In genomic region chrX:137040113-137040794, GRCh38 we compare ENCODE assay signal across 30 cellular contexts. TPM values are rescaled to one million over a fixed set of nuclear protein-coding genes. Genes with fewer than 3 reads are reported as not detected.
"Had no signal": no experiment of that assay in that cellular context is flagged by ENCODE, and none has a peak within 500 bp of the region (broad histone marks: within the 10 kb centered on the region; RNA-seq: fewer than 3 reads in every experiment).

No MANE protein-coding gene starts in this region.

- H3K36me3 Mint-ChIP-seq: stimulated activated effector memory CD8-positive, alpha-beta T cell treated with anti-CD3 and anti-CD28 coated beads, Interleukin-12 subunit alpha, Interleukin-12 subunit beta, amount 100 ng/mL, for 72 hours had no signal

- H3K27ac Mint-ChIP-seq: naive thymus-derived CD8-positive, alpha-beta T cell; nephron; stimulated activated effector memory CD8-positive, alpha-beta T cell treated with anti-CD3 and anti-CD28 coated beads, Interleukin-12 subunit alpha, Interleukin-12 subunit beta, amount 100 ng/mL, for 72 hours; stimulated activated naive CD8-positive, alpha-beta T cell treated with anti-CD3 and anti-CD28 coated beads, Interleukin-15, amount 100 ng/mL, for 72 hours had no signal

- H3K36me3 ChIP-seq: lower lobe of right lung, pancreas, prostate gland, sigmoid colon, spleen, tibial nerve, upper lobe of left lung, vagina had no signal

- H3K4me3 Mint-ChIP-seq: naive thymus-derived CD8-positive, alpha-beta T cell; nephron; neural crest cell; stimulated activated effector memory CD8-positive, alpha-beta T cell treated with anti-CD3 and anti-CD28 coated beads, Interleukin-12 subunit alpha, Interleukin-12 subunit beta, amount 100 ng/mL, for 72 hours; stimulated activated naive CD8-positive, alpha-beta T cell treated with anti-CD3 and anti-CD28 coated beads, Interleukin-15, amount 100 ng/mL, for 72 hours had no signal

- ATAC-seq: left ventricle myocardium superior; lower lobe of right lung; naive thymus-derived CD8-positive, alpha-beta T cell; pancreas; right cardiac atrium; stimulated activated effector memory CD8-positive, alpha-beta T cell treated with anti-CD3 and anti-CD28 coated beads, Interleukin-12 subunit alpha, Interleukin-12 subunit beta, amount 100 ng/mL, for 72 hours; stimulated activated naive CD8-positive, alpha-beta T cell treated with anti-CD3 and anti-CD28 coated beads, Interleukin-15, amount 100 ng/mL, for 72 hours had no signal

- H3K4me1 Mint-ChIP-seq: naive thymus-derived CD8-positive, alpha-beta T cell; nephron; neural crest cell; stimulated activated effector memory CD8-positive, alpha-beta T cell treated with anti-CD3 and anti-CD28 coated beads, Interleukin-12 subunit alpha, Interleukin-12 subunit beta, amount 100 ng/mL, for 72 hours; stimulated activated naive CD8-positive, alpha-beta T cell treated with anti-CD3 and anti-CD28 coated beads, Interleukin-15, amount 100 ng/mL, for 72 hours had no signal

- DNase-seq: islet precursor cell; left ventricle myocardium superior; lower lobe of right lung; mammary epithelial cell; mesenchymal stem cell; naive thymus-derived CD8-positive, alpha-beta T cell; nucleus accumbens; pancreas; posterior cingulate gyrus; retina; right cardiac atrium; sigmoid colon; small intestine; spleen; stimulated activated CD4-positive, alpha-beta T cell treated with anti-CD3 and anti-CD28 coated beads, Interleukin-4, amount 100 ng/mL, for 24 hours; stimulated activated naive CD4-positive, alpha-beta T cell treated with Interleukin-2 at 50 U/mL for 16 hours; stimulated activated naive CD8-positive, alpha-beta T cell treated with anti-CD3 and anti-CD28 coated beads, Interleukin-15, amount 100 ng/mL, for 72 hours; substantia nigra; upper lobe of left lung had no signal

- H3K27me3 ChIP-seq: sigmoid colon, upper lobe of left lung, vagina had no signal

- H3K27ac ChIP-seq: lower lobe of right lung, pancreas, prostate gland, sigmoid colon, spleen, tibial nerve, upper lobe of left lung, vagina had no signal

- H3K4me1 ChIP-seq: lower lobe of right lung, pancreas, prostate gland, sigmoid colon, spleen, tibial nerve, upper lobe of left lung, vagina had no signal

- H3K9me3 Mint-ChIP-seq: naive thymus-derived CD8-positive, alpha-beta T cell; stimulated activated effector memory CD8-positive, alpha-beta T cell treated with anti-CD3 and anti-CD28 coated beads, Interleukin-12 subunit alpha, Interleukin-12 subunit beta, amount 100 ng/mL, for 72 hours; stimulated activated naive CD8-positive, alpha-beta T cell treated with anti-CD3 and anti-CD28 coated beads, Interleukin-15, amount 100 ng/mL, for 72 hours had no signal

- H3K4me3 ChIP-seq: lower lobe of right lung, pancreas, prostate gland, sigmoid colon, spleen, tibial nerve, upper lobe of left lung, vagina had no signal

- H3K9me3 ChIP-seq: lower lobe of right lung, pancreas, prostate gland, sigmoid colon, spleen, tibial nerve, upper lobe of left lung, vagina had no signal

RNA-seq across cellular contexts. Expression of gene GPR101, which starts 6.5 kb away (rescaled TPM):
- total RNA-seq: kidney epithelial cell; left ventricle myocardium superior; lower lobe of right lung; mammary epithelial cell; mucosa of gallbladder; naive thymus-derived CD8-positive, alpha-beta T cell; neural crest cell; osteoblast; pancreas; prostate gland; right cardiac atrium; sigmoid colon; spleen; temporal lobe; tibial nerve; upper lobe of left lung; urinary bladder; vagina had no signal
